ENCODE assay signal across 37 cellular contexts in genomic region chr3:7720649-7721048, GRCh38.
"Had no signal": no experiment of that assay in that cellular context is flagged by ENCODE, and none has a peak within 500 bp of the region (broad histone marks: within the 10 kb centered on the region; RNA-seq: fewer than 3 reads in every experiment).

No MANE protein-coding gene starts in this region.

- H3K27me3 Mint-ChIP-seq: activated naive CD4-positive, alpha-beta T cell treated with anti-CD3 and anti-CD28 coated beads, Interleukin-2, amount 10 ng/mL, durations not matched to agents 7 days and 5 days; activated naive CD4-positive, alpha-beta T cell treated with anti-CD3 and anti-CD28 coated beads, Interleukin-2, amount 50 U/mL, for 24 hours; activated naive CD8-positive, alpha-beta T cell; activated naive CD8-positive, alpha-beta T cell treated with anti-CD3 and anti-CD28 coated beads, Interleukin-2, amount 10 ng/mL, durations not matched to agents 7 days and 5 days; activated naive CD8-positive, alpha-beta T cell treated with anti-CD3 and anti-CD28 coated beads, Interleukin-2, amount 50 U/mL, for 24 hours; activated T-cell treated with anti-CD3 and anti-CD28 coated beads, Interleukin-2, amount 50 U/mL, for 24 hours; central memory CD8-positive, alpha-beta T cell had no signal

- H3K4me3 Mint-ChIP-seq: activated naive CD4-positive, alpha-beta T cell treated with anti-CD3 and anti-CD28 coated beads for 36 hours; activated naive CD4-positive, alpha-beta T cell treated with anti-CD3 and anti-CD28 coated beads, Interleukin-2, amount 10 ng/mL, durations not matched to agents 7 days and 5 days; activated naive CD4-positive, alpha-beta T cell treated with anti-CD3 and anti-CD28 coated beads, Interleukin-2, amount 50 U/mL, for 24 hours; activated naive CD8-positive, alpha-beta T cell; activated naive CD8-positive, alpha-beta T cell treated with anti-CD3 and anti-CD28 coated beads for 36 hours; activated naive CD8-positive, alpha-beta T cell treated with anti-CD3 and anti-CD28 coated beads, Interleukin-2, amount 10 ng/mL, durations not matched to agents 7 days and 5 days; activated naive CD8-positive, alpha-beta T cell treated with anti-CD3 and anti-CD28 coated beads, Interleukin-2, amount 50 U/mL, for 24 hours; activated T-cell treated with anti-CD3 and anti-CD28 coated beads, Interleukin-2, amount 50 U/mL, for 24 hours; activated T-cell treated with anti-CD3 and anti-CD28 coated beads, Interleukin-2, amount 50 U/mL, for 4 hours; activated T-cell treated with anti-CD3 and anti-CD28 coated beads, Interleukin-2, amount 50 U/mL, for 72 hours; activated T-helper 1 cell treated with anti-CD3 and anti-CD28 coated beads, Interleukin-12 subunit alpha, Interleukin-12 subunit beta, Interleukin-2, Interleukin-4 antibody, amounts not matched to agents 30 ng/mL and 10 ng/mL and 1 ng/mL, durations not matched to agents 14 hours and 24 hours and 36 hours; brain; central memory CD8-positive, alpha-beta T cell had no signal

- H3K36me3 Mint-ChIP-seq: activated naive CD4-positive, alpha-beta T cell treated with anti-CD3 and anti-CD28 coated beads, Interleukin-2, amount 10 ng/mL, durations not matched to agents 7 days and 5 days; activated naive CD4-positive, alpha-beta T cell treated with anti-CD3 and anti-CD28 coated beads, Interleukin-2, amount 50 U/mL, for 24 hours; activated naive CD4-positive, alpha-beta T cell treated with anti-CD3 and anti-CD28 coated beads, Interleukin-2, amount 50 U/mL, for 72 hours; activated naive CD8-positive, alpha-beta T cell; activated naive CD8-positive, alpha-beta T cell treated with anti-CD3 and anti-CD28 coated beads for 36 hours; activated naive CD8-positive, alpha-beta T cell treated with anti-CD3 and anti-CD28 coated beads, Interleukin-2, amount 10 ng/mL, durations not matched to agents 7 days and 5 days; brain had no signal

- H3K36me3 ChIP-seq: adrenal gland, ascending aorta, brain microvascular endothelial cell, breast epithelium, cardiac muscle cell had no signal

- H3K27ac ChIP-seq: adrenal gland, ascending aorta, body of pancreas, brain microvascular endothelial cell, breast epithelium, cardiac muscle cell had no signal

- H3K4me1 ChIP-seq: adrenal gland, ascending aorta, body of pancreas, breast epithelium had no signal

- H3K9me3 Mint-ChIP-seq: activated naive CD4-positive, alpha-beta T cell treated with anti-CD3 and anti-CD28 coated beads for 36 hours; activated naive CD4-positive, alpha-beta T cell treated with anti-CD3 and anti-CD28 coated beads, Interleukin-2, amount 10 ng/mL, durations not matched to agents 7 days and 5 days; activated naive CD4-positive, alpha-beta T cell treated with anti-CD3 and anti-CD28 coated beads, Interleukin-2, amount 50 U/mL, for 24 hours; activated naive CD8-positive, alpha-beta T cell treated with anti-CD3 and anti-CD28 coated beads for 36 hours; activated naive CD8-positive, alpha-beta T cell treated with anti-CD3 and anti-CD28 coated beads, Interleukin-2, amount 10 ng/mL, durations not matched to agents 7 days and 5 days; activated naive CD8-positive, alpha-beta T cell treated with anti-CD3 and anti-CD28 coated beads, Interleukin-2, amount 50 U/mL, for 24 hours; activated T-cell treated with anti-CD3 and anti-CD28 coated beads, Interleukin-2, amount 50 U/mL, for 24 hours; activated T-cell treated with anti-CD3 and anti-CD28 coated beads, Interleukin-2, amount 50 U/mL, for 4 hours; activated T-cell treated with anti-CD3 and anti-CD28 coated beads, Interleukin-2, amount 50 U/mL, for 72 hours; activated T-helper 1 cell treated with anti-CD3 and anti-CD28 coated beads, Interleukin-12 subunit alpha, Interleukin-12 subunit beta, Interleukin-2, Interleukin-4 antibody, amounts not matched to agents 30 ng/mL and 10 ng/mL and 1 ng/mL, durations not matched to agents 14 hours and 24 hours and 36 hours; brain had no signal

- H3K27me3 ChIP-seq: adrenal gland, ascending aorta, body of pancreas, brain microvascular endothelial cell, breast epithelium, cardiac muscle cell had no signal

- H3K4me1 Mint-ChIP-seq: activated naive CD4-positive, alpha-beta T cell treated with anti-CD3 and anti-CD28 coated beads, Interleukin-2, amount 10 ng/mL, durations not matched to agents 7 days and 5 days; activated naive CD4-positive, alpha-beta T cell treated with anti-CD3 and anti-CD28 coated beads, Interleukin-2, amount 50 U/mL, for 24 hours; activated naive CD8-positive, alpha-beta T cell treated with anti-CD3 and anti-CD28 coated beads for 36 hours; activated naive CD8-positive, alpha-beta T cell treated with anti-CD3 and anti-CD28 coated beads, Interleukin-2, amount 10 ng/mL, durations not matched to agents 7 days and 5 days; activated naive CD8-positive, alpha-beta T cell treated with anti-CD3 and anti-CD28 coated beads, Interleukin-2, amount 50 U/mL, for 24 hours; brain; central memory CD8-positive, alpha-beta T cell had no signal

- H3K4me3 ChIP-seq: adrenal gland, ascending aorta, body of pancreas, breast epithelium, cardiac muscle cell had no signal

- DNase-seq: activated effector memory CD4-positive, alpha-beta T cell treated with anti-CD3 and anti-CD28 coated beads, Interleukin-2, amount 50 U/mL, for 16 hours; activated effector memory CD4-positive, alpha-beta T cell treated with Interleukin-2 at 50 U/mL for 16 hours; activated gamma-delta T cell; activated gamma-delta T cell treated with Interleukin-2 at 50 U/mL for 16 hours; activated naive CD4-positive, alpha-beta T cell; activated naive CD4-positive, alpha-beta T cell treated with anti-CD3 and anti-CD28 coated beads for 36 hours; activated naive CD4-positive, alpha-beta T cell treated with anti-CD3 and anti-CD28 coated beads, Interleukin-2, amount 10 ng/mL, durations not matched to agents 7 days and 5 days; activated naive CD4-positive, alpha-beta T cell treated with anti-CD3 and anti-CD28 coated beads, Interleukin-2, amount 50 U/mL, for 16 hours; activated naive CD4-positive, alpha-beta T cell treated with Interleukin-2 at 50 U/mL for 16 hours; activated naive CD8-positive, alpha-beta T cell treated with anti-CD3 and anti-CD28 coated beads for 36 hours; activated naive CD8-positive, alpha-beta T cell treated with anti-CD3 and anti-CD28 coated beads, Interleukin-2, amount 10 ng/mL, durations not matched to agents 7 days and 5 days; activated naive CD8-positive, alpha-beta T cell treated with anti-CD3 and anti-CD28 coated beads, Interleukin-2, amount 50 U/mL, for 24 hours; activated T-cell treated with anti-CD3 and anti-CD28 coated beads, Interleukin-2, amount 50 U/mL, for 1 hour; activated T-cell treated with anti-CD3 and anti-CD28 coated beads, Interleukin-2, amount 50 U/mL, for 24 hours; activated T-cell treated with anti-CD3 and anti-CD28 coated beads, Interleukin-2, amount 50 U/mL, for 4 hours; activated T-cell treated with anti-CD3 and anti-CD28 coated beads, Interleukin-2, amount 50 U/mL, for 48 hours; activated T-cell treated with anti-CD3 and anti-CD28 coated beads, Interleukin-2, amount 50 U/mL, for 72 hours; adrenal gland; amniotic stem cell; amygdala; anterior cingulate cortex; aorta; body of pancreas; brain microvascular endothelial cell; caudate nucleus; central memory CD4-positive, alpha-beta T cell; cerebellar nuclear complex had no signal

- H3K27ac Mint-ChIP-seq: activated naive CD4-positive, alpha-beta T cell treated with anti-CD3 and anti-CD28 coated beads for 36 hours; activated naive CD4-positive, alpha-beta T cell treated with anti-CD3 and anti-CD28 coated beads, Interleukin-2, amount 10 ng/mL, durations not matched to agents 7 days and 5 days; activated naive CD4-positive, alpha-beta T cell treated with anti-CD3 and anti-CD28 coated beads, Interleukin-2, amount 50 U/mL, for 24 hours; activated naive CD4-positive, alpha-beta T cell treated with anti-CD3 and anti-CD28 coated beads, Interleukin-2, amount 50 U/mL, for 72 hours; activated naive CD8-positive, alpha-beta T cell; activated naive CD8-positive, alpha-beta T cell treated with anti-CD3 and anti-CD28 coated beads for 36 hours; activated naive CD8-positive, alpha-beta T cell treated with anti-CD3 and anti-CD28 coated beads, Interleukin-2, amount 10 ng/mL, durations not matched to agents 7 days and 5 days; activated naive CD8-positive, alpha-beta T cell treated with anti-CD3 and anti-CD28 coated beads, Interleukin-2, amount 50 U/mL, for 24 hours; activated T-cell treated with anti-CD3 and anti-CD28 coated beads, Interleukin-2, amount 50 U/mL, for 24 hours; activated T-cell treated with anti-CD3 and anti-CD28 coated beads, Interleukin-2, amount 50 U/mL, for 72 hours; activated T-helper 1 cell treated with anti-CD3 and anti-CD28 coated beads, Interleukin-12 subunit alpha, Interleukin-12 subunit beta, Interleukin-2, Interleukin-4 antibody, amounts not matched to agents 30 ng/mL and 10 ng/mL and 1 ng/mL, durations not matched to agents 14 hours and 24 hours and 36 hours; activated T-helper 2 cell treated with anti-CD3 and anti-CD28 coated beads, Interferon-gamma antibody, Interleukin-2, Interleukin-4, amounts not matched to agents 10 μg/mL and 5 μg/mL and 100 μg/mL, durations not matched to agents 14 hours and 24 hours and 36 hours; brain had no signal

- H3K9me3 ChIP-seq: adrenal gland, ascending aorta, body of pancreas, breast epithelium had no signal

- ATAC-seq: activated naive CD4-positive, alpha-beta T cell treated with anti-CD3 and anti-CD28 coated beads, Interleukin-2, amount 50 U/mL, for 72 hours; activated naive CD8-positive, alpha-beta T cell treated with anti-CD3 and anti-CD28 coated beads, Interleukin-2, amount 50 U/mL, for 24 hours; activated T-cell treated with anti-CD3 and anti-CD28 coated beads, Interleukin-2, amount 50 U/mL, for 4 hours; activated T-cell treated with anti-CD3 and anti-CD28 coated beads, Interleukin-2, amount 50 U/mL, for 72 hours; body of pancreas had no signal
